ENCODE assay signal across 9 cellular contexts in the genomic region with DNA sequence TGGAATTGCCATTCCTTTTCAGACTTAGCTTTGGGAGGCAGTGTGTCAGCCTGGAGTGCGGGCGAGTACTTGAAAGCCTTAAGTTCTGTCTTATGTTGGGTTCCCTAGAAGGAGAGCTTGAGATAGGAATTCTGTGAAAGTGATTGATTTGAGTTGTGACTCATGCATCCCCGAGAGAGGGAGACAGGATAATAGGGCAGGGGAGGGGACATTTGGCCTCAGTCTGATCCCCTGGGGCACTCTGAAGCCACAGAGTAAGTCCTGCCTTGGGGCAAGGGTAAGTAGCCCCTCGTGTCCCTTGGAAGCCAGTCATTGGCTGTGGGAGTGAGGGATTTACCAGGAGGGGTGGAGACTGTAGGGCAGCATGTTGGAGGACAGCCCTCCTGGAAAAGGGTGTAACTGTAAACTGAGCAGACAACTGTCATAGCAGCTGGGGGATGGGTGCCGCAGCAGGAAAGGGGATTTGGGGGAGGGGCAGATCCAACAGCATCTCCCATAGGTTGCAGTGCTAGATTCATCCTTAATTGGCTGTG. TPM values are rescaled to one million over a fixed set of nuclear protein-coding genes. Genes with fewer than 3 reads are reported as not detected.
A peak's percentile ranks its signal among the peaks of the same experiment; 100 is the strongest.
DNase-seq lines count a peak whose midpoint lies in the region; ATAC-seq and TF ChIP-seq lines count a peak whose summit lies in the region.
"Had no signal": no experiment of that assay in that cellular context is flagged by ENCODE, and none has a peak within 500 bp of the region (broad histone marks: within the 10 kb centered on the region; RNA-seq: fewer than 3 reads in every experiment).

No MANE protein-coding gene starts in this region.

- no peak overlapping the region for H3K4me3 Mint-ChIP-seq in neural crest cell
- H3K4me3 Mint-ChIP-seq in naive thymus-derived CD8-positive, alpha-beta T cell = no peak overlapping the region
- H3K4me3 Mint-ChIP-seq: activated naive CD8-positive, alpha-beta T cell treated with anti-CD3 and anti-CD28 coated beads for 36 hours had no signal

- POLR2A ChIA-PET in naive thymus-derived CD8-positive, alpha-beta T cell (lab: Charles Lee) = no interaction called here

- no peak for ATAC-seq in GM21381 (IDR thresholded peaks at IDR 0.05; ENCODE audit: unreplicated experiment)
- no peak for ATAC-seq in naive thymus-derived CD8-positive, alpha-beta T cell

- no peak overlapping the region for H3K27ac Mint-ChIP-seq in neural crest cell (ENCODE audit: unreplicated experiment)
- H3K27ac Mint-ChIP-seq in naive thymus-derived CD8-positive, alpha-beta T cell = peak overlapping the region in 1 of 10 donors; percentile 43
- H3K27ac Mint-ChIP-seq: activated naive CD8-positive, alpha-beta T cell treated with anti-CD3 and anti-CD28 coated beads for 36 hours had no signal

- peaks cover 0 to 26% of the 10 kb centered on the region in 2 donors for H3K4me1 ChIP-seq in esophagus (ENCODE audit: control insufficient read depth in 2 of 2, insufficient read depth in 2 of 2, low read length in 1 of 2)

- no peaks in the 10 kb centered on the region for H3K36me3 ChIP-seq in esophagus (ENCODE audit: control insufficient read depth in 2 of 2, insufficient read depth in 2 of 2, low read length in 1 of 2)

- H3K9me3 Mint-ChIP-seq in neural crest cell = no peaks in the 10 kb centered on the region
- H3K9me3 Mint-ChIP-seq in naive thymus-derived CD8-positive, alpha-beta T cell = peaks cover 0 to 3% (median 0%) of the 10 kb centered on the region in 9 donors
- H3K9me3 Mint-ChIP-seq: activated naive CD8-positive, alpha-beta T cell treated with anti-CD3 and anti-CD28 coated beads for 36 hours had no signal

- no peak for TF ChIP-seq CTCF in neural crest cell (conservative IDR thresholded peaks at IDR 0.05)

- DNase-seq in ELR (ENCODE audit: low read depth) = peak; percentile 52
- peak; percentile 80 to 91 for DNase-seq in NCI-H526 (lab: John Stamatoyannopoulos, UW)
- DNase-seq in neural crest cell (ENCODE audit: low read depth, low spot score) = peak; percentile 16
- no peak for DNase-seq in activated CD4-positive, alpha-beta T cell treated with anti-CD3 and anti-CD28 coated beads for 1 hour
- DNase-seq in NCI-H1105 treated with DMSO at 0.1 percent for 48 hours (lab: John Stamatoyannopoulos, UW) = no peak
- DNase-seq in naive thymus-derived CD8-positive, alpha-beta T cell = no peak
- DNase-seq: activated naive CD8-positive, alpha-beta T cell treated with anti-CD3 and anti-CD28 coated beads for 36 hours had no signal

- WGBS in esophagus, 2 donors = 14 to 25% methylated on average over 5 of the region's 5 CpGs

- H3K36me3 Mint-ChIP-seq in neural crest cell (ENCODE audit: low read depth) = peaks cover 2% of the 10 kb centered on the region
- H3K36me3 Mint-ChIP-seq in naive thymus-derived CD8-positive, alpha-beta T cell = no peaks in the 10 kb centered on the region
- H3K36me3 Mint-ChIP-seq: activated naive CD8-positive, alpha-beta T cell treated with anti-CD3 and anti-CD28 coated beads for 36 hours had no signal

- peak overlapping the region; percentile 11 to 82 for H3K27ac ChIP-seq in esophagus (ENCODE audit: low read depth in 2 of 2, low read length in 1 of 2)

- H3K27me3 Mint-ChIP-seq in neural crest cell (ENCODE audit: low read depth) = no peaks in the 10 kb centered on the region
- peaks cover 3 to 23% (median 16%) of the 10 kb centered on the region in 5 donors for H3K27me3 Mint-ChIP-seq in naive thymus-derived CD8-positive, alpha-beta T cell

- H3K9me3 ChIP-seq in esophagus (ENCODE audit: control insufficient read depth in 2 of 2, insufficient read depth in 1 of 2, low read depth in 1 of 2, low read length in 1 of 2) = no peaks in the 10 kb centered on the region

- no peaks in the 10 kb centered on the region for H3K27me3 ChIP-seq in esophagus (ENCODE audit: control insufficient read depth in 1 of 2, insufficient read depth in 2 of 2, low read length in 2 of 2)

- peaks cover 22% of the 10 kb centered on the region for H3K4me1 Mint-ChIP-seq in neural crest cell
- peaks cover 0 to 3% (median 0%) of the 10 kb centered on the region in 4 donors for H3K4me1 Mint-ChIP-seq in naive thymus-derived CD8-positive, alpha-beta T cell

- H3K4me3 ChIP-seq in esophagus (ENCODE audit: low read depth in 1 of 2, low read length in 2 of 2) = no peak overlapping the region

RNA-seq across cellular contexts. Expression of a gene that starts 44.0 kb away (rescaled TPM):
- 10 to 100 TPM; 14.2 to 17.7 TPM for polyA plus RNA-seq in esophagus
- 14.2 and 14.5 TPM in 2 replicates for total RNA-seq in neural crest cell
- 1 to 10 TPM; 5.1 to 5.2 TPM for total RNA-seq in naive thymus-derived CD8-positive, alpha-beta T cell
- 1 to 10 TPM in 1 of 3 donors, under 1 TPM in 2; 0.33 to 2.7 (median 0.48) TPM for polyA plus RNA-seq in naive thymus-derived CD8-positive, alpha-beta T cell

RNA-seq across cellular contexts. Expression of a gene that starts 50.0 kb away (rescaled TPM):
- polyA plus RNA-seq in esophagus = not detected
- not detected in 2 replicates for total RNA-seq in neural crest cell
- not detected for total RNA-seq in naive thymus-derived CD8-positive, alpha-beta T cell
- not detected for polyA plus RNA-seq in naive thymus-derived CD8-positive, alpha-beta T cell
- total RNA-seq: activated naive CD8-positive, alpha-beta T cell treated with anti-CD3 and anti-CD28 coated beads for 36 hours had no signal

Comparison
In these comparisons a context has a peak if more than half of its experiments do, and no peak if none do; other contexts are left out.
1. DNase-seq: peak in ELR (single experiment), NCI-H526 (2 of 2) and neural crest cell (single experiment); none in activated CD4-positive, alpha-beta T cell treated with anti-CD3 and anti-CD28 coated beads for 1 hour (single experiment), NCI-H1105 treated with DMSO at 0.1 percent for 48 hours (single experiment) and naive thymus-derived CD8-positive, alpha-beta T cell (0 of 10).